Comparison of ENCODE assay signal across 16 cellular contexts in the genomic region with DNA sequence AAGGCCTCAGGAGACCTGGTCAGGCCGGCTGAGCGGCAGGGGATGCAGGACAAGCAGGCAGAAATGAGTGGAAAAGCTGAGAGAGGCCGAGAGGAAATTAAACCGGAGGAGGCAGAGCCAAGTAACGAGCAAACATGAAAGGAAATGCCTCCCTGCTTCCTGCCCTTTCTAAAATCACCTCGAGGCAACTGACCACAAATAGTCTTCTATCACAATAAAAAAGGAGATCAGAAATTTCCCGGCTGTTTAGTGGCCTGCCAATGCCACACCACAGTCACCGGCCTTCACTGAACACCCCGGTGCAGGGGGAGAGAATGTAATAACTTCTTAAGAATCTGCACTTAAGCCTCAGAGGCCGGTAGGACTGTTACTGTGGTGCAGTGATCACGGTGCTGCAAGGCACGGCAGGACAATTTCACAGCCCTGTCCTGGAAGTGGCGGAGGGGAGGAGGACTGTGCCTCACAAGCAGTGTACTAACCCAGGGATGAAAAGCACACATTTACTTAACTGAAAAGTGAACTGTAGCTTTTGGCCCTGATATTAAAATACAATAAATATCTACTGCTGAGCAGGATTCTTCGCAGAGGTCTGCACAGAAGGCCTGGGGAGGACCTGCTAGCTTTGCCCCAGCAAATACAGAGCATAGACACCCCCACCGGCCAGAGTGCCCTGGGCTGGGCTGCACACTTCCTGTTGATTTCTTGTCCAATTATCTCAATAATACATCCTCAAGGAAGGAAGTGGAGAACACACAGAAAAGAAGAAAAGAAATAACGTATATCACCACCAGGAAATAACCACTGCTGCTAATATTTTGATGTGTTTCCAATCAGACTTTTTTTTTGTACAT.
A peak's percentile ranks its signal among the peaks of the same experiment; 100 is the strongest.
DNase-seq lines count a peak whose midpoint lies in the region; ATAC-seq, FAIRE-seq and TF ChIP-seq lines count a peak whose summit lies in the region.
"Had no signal": no experiment of that assay in that cellular context is flagged by ENCODE, and none has a peak within 500 bp of the region (broad histone marks: within the 10 kb centered on the region; RNA-seq: fewer than 3 reads in every experiment).

No MANE protein-coding gene starts in this region.

- no TSS peak for BruUV-seq in HepG2 (replicated peaks; lab: Mats Ljungman, UMichigan)

- H3K79me2 ChIP-seq in HepG2 (ENCODE audit: insufficient read depth, low read length): no peaks in the 10 kb centered on the region

- intact Hi-C loops in right lobe of liver (cut with DNase I) (no loop called here), HepG2 (cut with micrococcal nuclease; ENCODE audit: unreplicated experiment) (no loop called here)

- H3K4me2 ChIP-seq in HepG2 (ENCODE audit: low read depth, low read length): no peak overlapping the region
- H3K4me2 ChIP-seq: KMS-11 had no signal

- H3K27me3 ChIP-seq in right lobe of liver (no peaks in the 10 kb centered on the region), HepG2 (ENCODE audit: control insufficient read depth in 1 of 2, insufficient read depth in 2 of 2, low read length in 2 of 2) (peaks cover 1 to 15% of the 10 kb centered on the region in 2 experiments; a peak in 2 of 5 replicates)

- H3K9me3 ChIP-seq in right lobe of liver: no peaks in the 10 kb centered on the region
- H3K9me3 ChIP-seq in HepG2 (ENCODE audit: low read length): no peaks in the 10 kb centered on the region
- H3K9me3 ChIP-seq: esophagus squamous epithelium had no signal

- TF ChIP-seq CTCF in right lobe of liver (IDR thresholded peaks at IDR 0.05) (no peak), HepG2 (CRISPR knock-in tag; IDR thresholded peaks at IDR 0.05) (no peak)

- no peak overlapping the region for H3K4me3 ChIP-seq in right lobe of liver
- H3K4me3 ChIP-seq in HepG2 (replicated peaks in 1 of 3; ENCODE audit: insufficient read depth in 1 of 3, low read depth in 2 of 3, low read length in 3 of 3): no peak overlapping the region
- H3K4me3 ChIP-seq: esophagus squamous epithelium had no signal

- CTCF ChIA-PET in HepG2 (lab: Yijun Ruan, JAX; ENCODE audit: low intra/inter-chr PET ratio, low total read pairs): no interaction called here

- peak in 3 of 4 donors; percentile 28 to 58 (median 37) for ATAC-seq in right lobe of liver
- ATAC-seq in HepG2: no peak
- ATAC-seq in HG02759 (IDR thresholded peaks at IDR 0.05; ENCODE audit: unreplicated experiment): no peak
- ATAC-seq in HG02938 (IDR thresholded peaks at IDR 0.05; ENCODE audit: unreplicated experiment): no peak

- TF ChIP-seq POLR2A in right lobe of liver (IDR thresholded peaks at IDR 0.05): no peak
- no peak for TF ChIP-seq POLR2A in HepG2 (IDR thresholded peaks at IDR 0.05; ENCODE audit: insufficient read depth in 1 of 2, low read depth in 2 of 2, low read length in 2 of 2)

- H3K27ac ChIP-seq in right lobe of liver: no peak overlapping the region
- H3K27ac ChIP-seq in HepG2 (ENCODE audit: extremely low read length, insufficient read depth, low read length): no peak overlapping the region
- H3K27ac ChIP-seq: esophagus squamous epithelium, KMS-11 had no signal

- POLR2A ChIA-PET in HepG2 (lab: Yijun Ruan, JAX): no interaction called here

- no peak for TF ChIP-seq RAD21 in HepG2 (CRISPR knock-in tag; IDR thresholded peaks at IDR 0.05)

- H4K20me1 ChIP-seq in HepG2 (ENCODE audit: insufficient read depth, low read length): no peaks in the 10 kb centered on the region

- H3K4me1 ChIP-seq in right lobe of liver: no peaks in the 10 kb centered on the region
- H3K4me1 ChIP-seq in HepG2 (ENCODE audit: insufficient read depth, low read length): no peaks in the 10 kb centered on the region
- H3K4me1 ChIP-seq: esophagus squamous epithelium had no signal

- 37% methylated on average over 13 of the region's 16 CpGs for WGBS in right lobe of liver (ENCODE audit: insufficient coverage, low coverage, low lambda C conversion rate, missing lambda C conversion rate)
- WGBS in HepG2 (ENCODE audit: low lambda C conversion rate): 1% methylated on average over 14 of the region's 16 CpGs

- DNase-seq in right lobe of liver: no peak
- DNase-seq in HepG2 (ENCODE audit: low spot score): no peak
- peak; percentile 69 for DNase-seq in SW480 (ENCODE audit: low spot score)
- peak; percentile 78 for DNase-seq in islet precursor cell
- DNase-seq in NCI-H345 treated with DMSO at 0.1 percent for 48 hours (lab: John Stamatoyannopoulos, UW; ENCODE audit: unreplicated experiment): no peak
- DNase-seq in NAMALWA (ENCODE audit: low spot score): no peak
- DNase-seq: activated CD4-positive, alpha-beta T cell treated with anti-CD3 and anti-CD28 coated beads, Interleukin-2, amount 50 U/mL, for 48 hours; DMS 273 treated with DMSO at 0.1 percent for 48 hours; esophagus squamous epithelium; NCI-H2029; NCI-H526; stimulated activated naive CD4-positive, alpha-beta T cell treated with Interleukin-2 at 50 U/mL for 16 hours had no signal

- in situ Hi-C loops in HepG2 (cut with HindIII; ENCODE audit: extremely low pct_ligation_motif_present, low pct_unique_long_range_greater_than_20kb): no loop called here

- TF ChIP-seq EP300 in HepG2 (IDR thresholded peaks at IDR 0.05; ENCODE audit: low read depth in 2 of 2, low read length in 2 of 2): no peak
- no peak for TF ChIP-seq EP300 in HepG2 (CRISPR knock-in tag; IDR thresholded peaks at IDR 0.05; ENCODE audit: borderline replicate concordance)

- no peak overlapping the region for H2AFZ ChIP-seq in HepG2 (ENCODE audit: low read length)

- FAIRE-seq in HepG2 (lab: Jason Lieb, UNC): no peak
- FAIRE-seq: astrocyte had no signal

- no peaks in the 10 kb centered on the region for H3K36me3 ChIP-seq in right lobe of liver
- H3K36me3 ChIP-seq in HepG2 (replicated peaks in 1 of 2; ENCODE audit: control insufficient read depth in 1 of 2, insufficient read depth in 2 of 2, low read length in 2 of 2): no peaks in the 10 kb centered on the region
- H3K36me3 ChIP-seq: esophagus squamous epithelium had no signal

- H3K9ac ChIP-seq in HepG2 (ENCODE audit: insufficient read depth, low read depth, low read length): no peak overlapping the region
- H3K9ac ChIP-seq: KMS-11 had no signal

TF ChIP-seq in HepG2, 621 proteins besides CTCF, POLR2A, EP300 and RAD21:
- TF ChIP-seq RNF2 (conservative IDR thresholded peaks at IDR 0.05; ENCODE audit: low read depth) (no peak), ATAD3A (CRISPR knock-in tag; IDR thresholded peaks at IDR 0.05) (no peak), ZNF121 (CRISPR knock-in tag; IDR thresholded peaks at IDR 0.05) (no peak), RBFOX2 (IDR thresholded peaks at IDR 0.05; ENCODE audit: low read depth, low read length) (no peak), ZNF260 (CRISPR knock-in tag; IDR thresholded peaks at IDR 0.05; ENCODE audit: borderline replicate concordance, low read depth) (no peak), ZNF749 (CRISPR knock-in tag; IDR thresholded peaks at IDR 0.05; ENCODE audit: borderline replicate concordance) (no peak), EED (CRISPR knock-in tag; IDR thresholded peaks at IDR 0.05) (no peak), ESRRA (CRISPR knock-in tag; IDR thresholded peaks at IDR 0.05; ENCODE audit: low read depth) (no peak), ZSCAN22 (CRISPR knock-in tag; IDR thresholded peaks at IDR 0.05) (no peak), ZNF557 (CRISPR knock-in tag; IDR thresholded peaks at IDR 0.05) (no peak), ZSCAN31 (CRISPR knock-in tag; IDR thresholded peaks at IDR 0.05; ENCODE audit: low read depth) (no peak), MEIS2 (CRISPR knock-in tag; IDR thresholded peaks at IDR 0.05) (no peak), MAZ (IDR thresholded peaks at IDR 0.05; ENCODE audit: borderline replicate concordance, low read depth, low read length) (no peak), MAZ (CRISPR knock-in tag; IDR thresholded peaks at IDR 0.05; ENCODE audit: low read depth) (no peak), SMARCC2 (IDR thresholded peaks at IDR 0.05) (no peak)
- TF ChIP-seq, protein P1, sequence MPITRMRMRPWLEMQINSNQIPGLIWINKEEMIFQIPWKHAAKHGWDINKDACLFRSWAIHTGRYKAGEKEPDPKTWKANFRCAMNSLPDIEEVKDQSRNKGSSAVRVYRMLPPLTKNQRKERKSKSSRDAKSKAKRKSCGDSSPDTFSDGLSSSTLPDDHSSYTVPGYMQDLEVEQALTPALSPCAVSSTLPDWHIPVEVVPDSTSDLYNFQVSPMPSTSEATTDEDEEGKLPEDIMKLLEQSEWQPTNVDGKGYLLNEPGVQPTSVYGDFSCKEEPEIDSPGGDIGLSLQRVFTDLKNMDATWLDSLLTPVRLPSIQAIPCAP (CRISPR knock-in tag; IDR thresholded peaks at IDR 0.05; ENCODE audit: low read depth): no peak
- TF ChIP-seq, protein P2, sequence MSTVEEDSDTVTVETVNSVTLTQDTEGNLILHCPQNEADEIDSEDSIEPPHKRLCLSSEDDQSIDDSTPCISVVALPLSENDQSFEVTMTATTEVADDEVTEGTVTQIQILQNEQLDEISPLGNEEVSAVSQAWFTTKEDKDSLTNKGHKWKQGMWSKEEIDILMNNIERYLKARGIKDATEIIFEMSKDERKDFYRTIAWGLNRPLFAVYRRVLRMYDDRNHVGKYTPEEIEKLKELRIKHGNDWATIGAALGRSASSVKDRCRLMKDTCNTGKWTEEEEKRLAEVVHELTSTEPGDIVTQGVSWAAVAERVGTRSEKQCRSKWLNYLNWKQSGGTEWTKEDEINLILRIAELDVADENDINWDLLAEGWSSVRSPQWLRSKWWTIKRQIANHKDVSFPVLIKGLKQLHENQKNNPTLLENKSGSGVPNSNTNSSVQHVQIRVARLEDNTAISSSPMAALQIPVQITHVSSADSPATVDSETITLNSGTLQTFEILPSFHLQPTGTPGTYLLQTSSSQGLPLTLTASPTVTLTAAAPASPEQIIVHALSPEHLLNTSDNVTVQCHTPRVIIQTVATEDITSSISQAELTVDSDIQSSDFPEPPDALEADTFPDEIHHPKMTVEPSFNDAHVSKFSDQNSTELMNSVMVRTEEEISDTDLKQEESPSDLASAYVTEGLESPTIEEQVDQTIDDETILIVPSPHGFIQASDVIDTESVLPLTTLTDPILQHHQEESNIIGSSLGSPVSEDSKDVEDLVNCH (CRISPR knock-in tag; IDR thresholded peaks at IDR 0.05): no peak

Comparison
In these comparisons a context has a peak if more than half of its experiments do, and no peak if none do; other contexts are left out.
1. ATAC-seq: peak in right lobe of liver (3 of 4); none in HepG2 (single experiment), HG02759 (single experiment) and HG02938 (single experiment).
2. DNase-seq: peak in SW480 (single experiment) and islet precursor cell (single experiment); none in right lobe of liver (0 of 3), HepG2 (single experiment), NCI-H345 treated with DMSO at 0.1 percent for 48 hours (single experiment) and NAMALWA (single experiment).